Comparison of ENCODE assay signal across 1 cellular context in the genomic region with DNA sequence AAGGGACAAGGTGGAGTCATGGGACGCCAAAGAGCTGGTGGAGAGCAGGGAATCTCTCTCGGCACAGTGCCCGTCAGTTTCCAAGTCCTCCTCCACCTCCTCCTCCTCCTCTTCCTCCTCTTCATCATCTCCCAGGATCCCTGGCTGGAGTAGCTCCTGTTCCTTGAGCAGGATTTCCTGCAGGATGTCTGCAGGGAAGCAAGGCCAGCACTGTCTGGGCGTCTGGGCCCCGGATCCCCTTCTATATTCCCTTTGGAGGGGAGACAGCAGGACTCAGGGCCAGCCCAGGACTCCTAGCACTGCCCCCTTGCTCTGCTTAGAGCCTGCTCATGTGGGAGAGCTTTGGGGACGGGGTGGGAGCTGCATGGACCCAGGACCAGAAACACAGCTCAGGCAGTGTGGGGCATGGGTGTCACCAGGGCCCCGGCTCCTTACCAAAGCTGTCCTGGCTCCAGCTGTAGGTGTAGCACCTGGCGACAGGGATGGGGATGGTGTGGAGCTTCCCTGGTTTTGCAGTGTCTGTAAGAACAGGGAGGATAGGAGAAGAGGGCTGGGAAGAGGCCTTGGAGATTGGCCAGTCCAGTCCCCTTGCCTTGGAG.
TF ChIP-seq lines count a peak whose summit lies in the region.

No MANE protein-coding gene starts in this region.

TF ChIP-seq in K562, 482 proteins besides CTCF, POLR2A, EP300 and RAD21:
- TF ChIP-seq, protein P1, sequence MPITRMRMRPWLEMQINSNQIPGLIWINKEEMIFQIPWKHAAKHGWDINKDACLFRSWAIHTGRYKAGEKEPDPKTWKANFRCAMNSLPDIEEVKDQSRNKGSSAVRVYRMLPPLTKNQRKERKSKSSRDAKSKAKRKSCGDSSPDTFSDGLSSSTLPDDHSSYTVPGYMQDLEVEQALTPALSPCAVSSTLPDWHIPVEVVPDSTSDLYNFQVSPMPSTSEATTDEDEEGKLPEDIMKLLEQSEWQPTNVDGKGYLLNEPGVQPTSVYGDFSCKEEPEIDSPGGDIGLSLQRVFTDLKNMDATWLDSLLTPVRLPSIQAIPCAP (CRISPR knock-in tag; IDR thresholded peaks at IDR 0.05; ENCODE audit: borderline replicate concordance) = no peak
- TF ChIP-seq, protein P2, sequence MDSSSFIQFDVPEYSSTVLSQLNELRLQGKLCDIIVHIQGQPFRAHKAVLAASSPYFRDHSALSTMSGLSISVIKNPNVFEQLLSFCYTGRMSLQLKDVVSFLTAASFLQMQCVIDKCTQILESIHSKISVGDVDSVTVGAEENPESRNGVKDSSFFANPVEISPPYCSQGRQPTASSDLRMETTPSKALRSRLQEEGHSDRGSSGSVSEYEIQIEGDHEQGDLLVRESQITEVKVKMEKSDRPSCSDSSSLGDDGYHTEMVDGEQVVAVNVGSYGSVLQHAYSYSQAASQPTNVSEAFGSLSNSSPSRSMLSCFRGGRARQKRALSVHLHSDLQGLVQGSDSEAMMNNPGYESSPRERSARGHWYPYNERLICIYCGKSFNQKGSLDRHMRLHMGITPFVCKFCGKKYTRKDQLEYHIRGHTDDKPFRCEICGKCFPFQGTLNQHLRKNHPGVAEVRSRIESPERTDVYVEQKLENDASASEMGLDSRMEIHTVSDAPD (CRISPR knock-in tag; IDR thresholded peaks at IDR 0.05) = no peak
- TF ChIP-seq, protein P3, sequence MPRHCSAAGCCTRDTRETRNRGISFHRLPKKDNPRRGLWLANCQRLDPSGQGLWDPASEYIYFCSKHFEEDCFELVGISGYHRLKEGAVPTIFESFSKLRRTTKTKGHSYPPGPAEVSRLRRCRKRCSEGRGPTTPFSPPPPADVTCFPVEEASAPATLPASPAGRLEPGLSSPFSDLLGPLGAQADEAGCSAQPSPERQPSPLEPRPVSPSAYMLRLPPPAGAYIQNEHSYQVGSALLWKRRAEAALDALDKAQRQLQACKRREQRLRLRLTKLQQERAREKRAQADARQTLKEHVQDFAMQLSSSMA (CRISPR knock-in tag; IDR thresholded peaks at IDR 0.05) = no peak
- no peak for TF ChIP-seq JUNB (CRISPR knock-in tag; conservative IDR thresholded peaks at IDR 0.05)
- TF ChIP-seq NFIC (IDR thresholded peaks at IDR 0.05) = 0 out of 2 replicates have a peak, but pooled peaks have one; percentile 42
- TF ChIP-seq CTBP1 (IDR thresholded peaks at IDR 0.05; ENCODE audit: borderline replicate concordance) = 0 out of 2 replicates have a peak, but pooled peaks have one; percentile 22
